Comparison of ENCODE assay signal across 8 cellular contexts in the genomic region with DNA sequence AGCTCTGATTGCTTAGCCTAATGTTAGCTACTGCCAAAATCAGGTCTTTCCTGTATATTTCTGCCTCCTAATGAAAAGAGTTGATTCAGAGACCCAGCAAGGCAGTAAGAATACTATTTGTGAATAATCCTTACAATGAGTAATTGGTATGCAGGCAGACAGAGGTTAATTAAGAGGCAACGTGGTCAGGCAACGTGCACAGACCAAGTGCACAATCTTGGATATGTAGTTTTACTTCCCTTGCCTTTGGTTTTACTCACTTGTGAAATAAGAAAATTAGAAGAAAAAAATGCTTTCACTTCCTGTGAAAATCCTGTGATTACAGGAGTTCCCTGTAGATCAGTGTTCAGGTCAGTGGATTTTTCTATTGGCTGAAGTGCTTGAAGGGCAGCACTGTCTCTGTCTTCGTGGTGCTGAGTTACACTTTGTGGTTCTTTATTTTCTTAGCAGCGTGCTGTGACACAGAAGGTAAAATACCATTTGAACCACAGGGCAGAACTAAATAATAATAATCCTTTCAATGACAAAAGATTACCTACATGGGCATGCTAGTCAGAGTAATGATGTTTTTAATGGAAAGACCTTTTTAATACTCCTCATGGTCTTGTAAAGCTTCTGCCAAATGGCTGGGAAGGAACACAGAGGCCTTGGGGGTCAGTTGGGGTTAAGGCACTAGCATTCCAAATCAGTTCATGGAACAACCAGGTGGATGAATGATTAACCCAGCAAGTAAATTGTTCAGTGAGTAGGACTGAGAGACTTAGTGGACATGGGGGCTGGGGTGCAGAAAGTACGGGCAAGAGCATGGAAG.
DNase-seq lines count a peak whose midpoint lies in the region; ATAC-seq lines count a peak whose summit lies in the region.

No MANE protein-coding gene starts in this region.

- in situ Hi-C loops in HAP-1 (cut with MboI; ENCODE audit: low sequenced_read_pairs), result no loop called here

- no peaks in the 10 kb centered on the region for H3K9me3 ChIP-seq in HAP-1

- H3K27me3 ChIP-seq in HAP-1 (ENCODE audit: low read depth), result no peaks in the 10 kb centered on the region

- ATAC-seq in HG02973 (IDR thresholded peaks at IDR 0.05; ENCODE audit: unreplicated experiment), result peak; percentile 65

- peaks cover 31% of the 10 kb centered on the region for H3K4me1 ChIP-seq in HAP-1

- DNase-seq in EH (ENCODE audit: low read depth), result peak; percentile 82
- DNase-seq in amniotic epithelial cell (ENCODE audit: low read depth), result peak; percentile 64
- DNase-seq in mucosa of gallbladder (ENCODE audit: low spot score), result peak; percentile 66
- DNase-seq in Ammon's horn (ENCODE audit: low spot score), result no peak
- DNase-seq in NCI-H82 treated with DMSO at 0.1 percent for 48 hours (lab: John Stamatoyannopoulos, UW; ENCODE audit: unreplicated experiment), result no peak
- no peak for DNase-seq in stimulated activated CD4-positive, alpha-beta T cell treated with anti-CD3 and anti-CD28 coated beads, Interleukin-12 subunit alpha, Interleukin-12 subunit beta, amount 100 ng/mL, for 4 hours
- no peak for DNase-seq in HAP-1 (ENCODE audit: low spot score in 2 of 2)

- no peaks in the 10 kb centered on the region for H3K36me3 ChIP-seq in HAP-1 (replicated peaks)

- no peak overlapping the region for H3K4me3 ChIP-seq in HAP-1

Comparison
In these comparisons a context has a peak if more than half of its experiments do, and no peak if none do; other contexts are left out.
1. DNase-seq: peak in EH (single experiment), amniotic epithelial cell (single experiment) and mucosa of gallbladder (single experiment); none in Ammon's horn (single experiment), NCI-H82 treated with DMSO at 0.1 percent for 48 hours (single experiment), stimulated activated CD4-positive, alpha-beta T cell treated with anti-CD3 and anti-CD28 coated beads, Interleukin-12 subunit alpha, Interleukin-12 subunit beta, amount 100 ng/mL, for 4 hours (single experiment) and HAP-1 (0 of 2).